Comparison of ENCODE assay signal across 11 cellular contexts in genomic region chr1:100448371-100448770, GRCh38.
DNase-seq lines count a peak whose midpoint lies in the region; ATAC-seq, FAIRE-seq and TF ChIP-seq lines count a peak whose summit lies in the region.
"Had no signal": no experiment of that assay in that cellular context is flagged by ENCODE, and none has a peak within 500 bp of the region (broad histone marks: within the 10 kb centered on the region; RNA-seq: fewer than 3 reads in every experiment).

No MANE protein-coding gene starts in this region.

- TF ChIP-seq EP300 in stomach (IDR thresholded peaks at IDR 0.05) = no peak

- peaks cover 0 to 17% (median 2%) of the 10 kb centered on the region in 4 donors for H3K36me3 ChIP-seq in stomach
- H3K36me3 ChIP-seq: left ventricle myocardium inferior, SJCRH30 had no signal

- no peak for DNase-seq in activated naive CD4-positive, alpha-beta T cell treated with anti-CD3 and anti-CD28 coated beads, Interleukin-2, amount 10 ng/mL, durations not matched to agents 7 days and 5 days
- no peak for DNase-seq in activated naive CD4-positive, alpha-beta T cell treated with anti-CD3 and anti-CD28 coated beads, Interleukin-2, amount 50 U/mL, for 16 hours
- DNase-seq in NCI-H510A treated with DMSO at 0.1 percent for 48 hours (lab: John Stamatoyannopoulos, UW) (peak; percentile 74), stomach (peak; percentile 81), urothelium cell line (ENCODE audit: low spot score) (no peak), MV-4-11 (lab: John Stamatoyannopoulos, UW) (no peak), germinal center (ENCODE audit: low spot score) (no peak)
- DNase-seq in activated naive CD8-positive, alpha-beta T cell treated with anti-CD3 and anti-CD28 coated beads, Interleukin-2, amount 50 U/mL, for 24 hours = no peak
- DNase-seq: left ventricle myocardium inferior, NCI-H526 had no signal

- H3K27ac ChIP-seq in stomach = peak overlapping the region in 1 of 5 donors; percentile 22
- H3K27ac ChIP-seq: left ventricle myocardium inferior, SJCRH30 had no signal

- H3K4me3 ChIP-seq in stomach = no peak overlapping the region
- H3K4me3 ChIP-seq: left ventricle myocardium inferior, SJCRH30 had no signal

- no peaks in the 10 kb centered on the region for H3K27me3 Mint-ChIP-seq in activated naive CD4-positive, alpha-beta T cell treated with anti-CD3 and anti-CD28 coated beads, Interleukin-2, amount 10 ng/mL, durations not matched to agents 7 days and 5 days
- no peaks in the 10 kb centered on the region for H3K27me3 Mint-ChIP-seq in activated naive CD8-positive, alpha-beta T cell treated with anti-CD3 and anti-CD28 coated beads, Interleukin-2, amount 50 U/mL, for 24 hours

- intact Hi-C loops in stomach (cut with DNase I; ENCODE audit: low total_unique reads) = no loop called here

- H3K9me3 Mint-ChIP-seq in activated naive CD4-positive, alpha-beta T cell treated with anti-CD3 and anti-CD28 coated beads, Interleukin-2, amount 10 ng/mL, durations not matched to agents 7 days and 5 days = no peaks in the 10 kb centered on the region
- no peaks in the 10 kb centered on the region for H3K9me3 Mint-ChIP-seq in activated naive CD8-positive, alpha-beta T cell treated with anti-CD3 and anti-CD28 coated beads, Interleukin-2, amount 50 U/mL, for 24 hours

- no peak for TF ChIP-seq POLR2A in stomach (IDR thresholded peaks at IDR 0.05)

- no peaks in the 10 kb centered on the region for H3K9me3 ChIP-seq in stomach
- H3K9me3 ChIP-seq: left ventricle myocardium inferior, SJCRH30 had no signal

- FAIRE-seq in urothelium cell line (lab: Jason Lieb, UNC) = no peak

- ATAC-seq in activated naive CD8-positive, alpha-beta T cell treated with anti-CD3 and anti-CD28 coated beads, Interleukin-2, amount 50 U/mL, for 24 hours = no peak

- CTCF ChIA-PET in activated naive CD4-positive, alpha-beta T cell treated with anti-CD3 and anti-CD28 coated beads, Interleukin-2, amount 10 ng/mL, durations not matched to agents 7 days and 5 days (lab: Charles Lee) = interaction anchor here (3.5 kb wide), 1 partner anchor 10 kb away, joined by 22 read pairs; no protein-coding TSS in a partner anchor

- no peaks in the 10 kb centered on the region for H3K27me3 ChIP-seq in stomach
- H3K27me3 ChIP-seq: SJCRH30 had no signal

- peaks cover 77% of the 10 kb centered on the region for H3K36me3 Mint-ChIP-seq in activated naive CD4-positive, alpha-beta T cell treated with anti-CD3 and anti-CD28 coated beads, Interleukin-2, amount 10 ng/mL, durations not matched to agents 7 days and 5 days
- H3K36me3 Mint-ChIP-seq in activated naive CD8-positive, alpha-beta T cell treated with anti-CD3 and anti-CD28 coated beads, Interleukin-2, amount 50 U/mL, for 24 hours (ENCODE audit: low read depth) = peaks cover 24% of the 10 kb centered on the region

- peaks cover 98% of the 10 kb centered on the region for H3K4me1 Mint-ChIP-seq in activated naive CD4-positive, alpha-beta T cell treated with anti-CD3 and anti-CD28 coated beads, Interleukin-2, amount 10 ng/mL, durations not matched to agents 7 days and 5 days
- H3K4me1 Mint-ChIP-seq in activated naive CD8-positive, alpha-beta T cell treated with anti-CD3 and anti-CD28 coated beads, Interleukin-2, amount 50 U/mL, for 24 hours = peaks cover 85% of the 10 kb centered on the region

- peak overlapping the region; percentile 33 for H3K27ac Mint-ChIP-seq in activated naive CD4-positive, alpha-beta T cell treated with anti-CD3 and anti-CD28 coated beads, Interleukin-2, amount 10 ng/mL, durations not matched to agents 7 days and 5 days
- H3K27ac Mint-ChIP-seq in activated naive CD8-positive, alpha-beta T cell treated with anti-CD3 and anti-CD28 coated beads, Interleukin-2, amount 50 U/mL, for 24 hours = peak overlapping the region; percentile 84

- TF ChIP-seq CTCF in stomach (IDR thresholded peaks at IDR 0.05) = no peak

- no peak overlapping the region for H3K4me3 Mint-ChIP-seq in activated naive CD4-positive, alpha-beta T cell treated with anti-CD3 and anti-CD28 coated beads, Interleukin-2, amount 10 ng/mL, durations not matched to agents 7 days and 5 days
- no peak overlapping the region for H3K4me3 Mint-ChIP-seq in activated naive CD8-positive, alpha-beta T cell treated with anti-CD3 and anti-CD28 coated beads, Interleukin-2, amount 50 U/mL, for 24 hours

- 31 to 69% (median 39%) methylated on average over 1 of the region's 1 CpG for WGBS in stomach, 5 donors

- H3K4me1 ChIP-seq in stomach = peaks cover 0 to 31% (median 14%) of the 10 kb centered on the region in 4 donors
- H3K4me1 ChIP-seq: SJCRH30 had no signal

Comparison
In these comparisons a context has a peak if more than half of its experiments do, and no peak if none do; other contexts are left out.
1. DNase-seq: peak in NCI-H510A treated with DMSO at 0.1 percent for 48 hours (single experiment) and stomach (single experiment); none in activated naive CD4-positive, alpha-beta T cell treated with anti-CD3 and anti-CD28 coated beads, Interleukin-2, amount 10 ng/mL, durations not matched to agents 7 days and 5 days (single experiment), activated naive CD4-positive, alpha-beta T cell treated with anti-CD3 and anti-CD28 coated beads, Interleukin-2, amount 50 U/mL, for 16 hours (single experiment), activated naive CD8-positive, alpha-beta T cell treated with anti-CD3 and anti-CD28 coated beads, Interleukin-2, amount 50 U/mL, for 24 hours (single experiment), urothelium cell line (single experiment), MV-4-11 (single experiment) and germinal center (single experiment).